2 cellular contexts compared by ENCODE assay signal in genomic region chrX:38304010-38304409, GRCh38.
A peak's percentile ranks its signal among the peaks of the same experiment; 100 is the strongest.
TF ChIP-seq lines count a peak whose summit lies in the region.

No MANE protein-coding gene starts in this region.

TF ChIP-seq in K562, 482 proteins besides CTCF, POLR2A, EP300 and RAD21 (continues in another document):
- TF ChIP-seq, protein P1, sequence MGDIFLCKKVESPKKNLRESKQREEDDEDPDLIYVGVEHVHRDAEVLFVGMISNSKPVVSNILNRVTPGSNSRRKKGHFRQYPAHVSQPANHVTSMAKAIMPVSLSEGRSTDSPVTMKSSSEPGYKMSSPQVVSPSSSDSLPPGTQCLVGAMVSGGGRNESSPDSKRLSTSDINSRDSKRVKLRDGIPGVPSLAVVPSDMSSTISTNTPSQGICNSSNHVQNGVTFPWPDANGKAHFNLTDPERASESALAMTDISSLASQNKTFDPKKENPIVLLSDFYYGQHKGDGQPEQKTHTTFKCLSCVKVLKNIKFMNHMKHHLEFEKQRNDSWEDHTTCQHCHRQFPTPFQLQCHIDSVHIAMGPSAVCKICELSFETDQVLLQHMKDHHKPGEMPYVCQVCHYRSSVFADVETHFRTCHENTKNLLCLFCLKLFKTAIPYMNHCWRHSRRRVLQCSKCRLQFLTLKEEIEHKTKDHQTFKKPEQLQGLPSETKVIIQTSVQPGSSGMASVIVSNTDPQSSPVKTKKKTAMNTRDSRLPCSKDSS (IDR thresholded peaks at IDR 0.05; ENCODE audit: low read depth, partially characterized antibody): no peak
- TF ChIP-seq IRF1 (CRISPR knock-in tag; IDR thresholded peaks at IDR 0.05; ENCODE audit: borderline replicate concordance): no peak
- TF ChIP-seq MYBL2 (IDR thresholded peaks at IDR 0.05; ENCODE audit: low read depth): no peak
- no peak for TF ChIP-seq MYBL2 (CRISPR knock-in tag; IDR thresholded peaks at IDR 0.05; ENCODE audit: borderline replicate concordance)
- no peak for TF ChIP-seq ZNF644 (tag; IDR thresholded peaks at IDR 0.05; ENCODE audit: low read depth)
- TF ChIP-seq ZNF277 (CRISPR knock-in tag; IDR thresholded peaks at IDR 0.05; ENCODE audit: borderline replicate concordance): no peak
- TF ChIP-seq ZFX (CRISPR knock-in tag; IDR thresholded peaks at IDR 0.05): no peak
- no peak for TF ChIP-seq HDAC6 (IDR thresholded peaks at IDR 0.05; ENCODE audit: low read depth, low read length)
- TF ChIP-seq ZNF699 (CRISPR knock-in tag; IDR thresholded peaks at IDR 0.05; ENCODE audit: insufficient replicate concordance): no peak
- no peak for TF ChIP-seq PRMT5 (CRISPR knock-in tag; IDR thresholded peaks at IDR 0.05)
- TF ChIP-seq, protein P2, sequence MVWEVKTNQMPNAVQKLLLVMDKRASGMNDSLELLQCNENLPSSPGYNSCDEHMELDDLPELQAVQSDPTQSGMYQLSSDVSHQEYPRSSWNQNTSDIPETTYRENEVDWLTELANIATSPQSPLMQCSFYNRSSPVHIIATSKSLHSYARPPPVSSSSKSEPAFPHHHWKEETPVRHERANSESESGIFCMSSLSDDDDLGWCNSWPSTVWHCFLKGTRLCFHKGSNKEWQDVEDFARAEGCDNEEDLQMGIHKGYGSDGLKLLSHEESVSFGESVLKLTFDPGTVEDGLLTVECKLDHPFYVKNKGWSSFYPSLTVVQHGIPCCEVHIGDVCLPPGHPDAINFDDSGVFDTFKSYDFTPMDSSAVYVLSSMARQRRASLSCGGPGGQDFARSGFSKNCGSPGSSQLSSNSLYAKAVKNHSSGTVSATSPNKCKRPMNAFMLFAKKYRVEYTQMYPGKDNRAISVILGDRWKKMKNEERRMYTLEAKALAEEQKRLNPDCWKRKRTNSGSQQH (CRISPR knock-in tag; IDR thresholded peaks at IDR 0.05): no peak
- no peak for TF ChIP-seq FOSL1 (tag; conservative IDR thresholded peaks at IDR 0.05)
- no peak for TF ChIP-seq MTA2 (IDR thresholded peaks at IDR 0.05; ENCODE audit: low read depth)
- TF ChIP-seq, protein P3, sequence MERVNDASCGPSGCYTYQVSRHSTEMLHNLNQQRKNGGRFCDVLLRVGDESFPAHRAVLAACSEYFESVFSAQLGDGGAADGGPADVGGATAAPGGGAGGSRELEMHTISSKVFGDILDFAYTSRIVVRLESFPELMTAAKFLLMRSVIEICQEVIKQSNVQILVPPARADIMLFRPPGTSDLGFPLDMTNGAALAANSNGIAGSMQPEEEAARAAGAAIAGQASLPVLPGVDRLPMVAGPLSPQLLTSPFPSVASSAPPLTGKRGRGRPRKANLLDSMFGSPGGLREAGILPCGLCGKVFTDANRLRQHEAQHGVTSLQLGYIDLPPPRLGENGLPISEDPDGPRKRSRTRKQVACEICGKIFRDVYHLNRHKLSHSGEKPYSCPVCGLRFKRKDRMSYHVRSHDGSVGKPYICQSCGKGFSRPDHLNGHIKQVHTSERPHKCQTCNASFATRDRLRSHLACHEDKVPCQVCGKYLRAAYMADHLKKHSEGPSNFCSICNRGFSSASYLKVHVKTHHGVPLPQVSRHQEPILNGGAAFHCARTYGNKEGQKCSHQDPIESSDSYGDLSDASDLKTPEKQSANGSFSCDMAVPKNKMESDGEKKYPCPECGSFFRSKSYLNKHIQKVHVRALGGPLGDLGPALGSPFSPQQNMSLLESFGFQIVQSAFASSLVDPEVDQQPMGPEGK (CRISPR knock-in tag; IDR thresholded peaks at IDR 0.05; ENCODE audit: borderline replicate concordance): no peak
- TF ChIP-seq ZNF655 (CRISPR knock-in tag; IDR thresholded peaks at IDR 0.05): no peak

TF ChIP-seq in HepG2, 621 proteins besides CTCF, POLR2A, EP300 and RAD21:
- TF ChIP-seq SMAD3 (CRISPR knock-in tag; IDR thresholded peaks at IDR 0.05) (no peak), SMC3 (IDR thresholded peaks at IDR 0.05; ENCODE audit: low read length) (peak; percentile 18; the same call in 1 of the 2 replicates), NPAS2 (CRISPR knock-in tag; IDR thresholded peaks at IDR 0.05; ENCODE audit: borderline replicate concordance) (no peak)
- TF ChIP-seq, protein P4, sequence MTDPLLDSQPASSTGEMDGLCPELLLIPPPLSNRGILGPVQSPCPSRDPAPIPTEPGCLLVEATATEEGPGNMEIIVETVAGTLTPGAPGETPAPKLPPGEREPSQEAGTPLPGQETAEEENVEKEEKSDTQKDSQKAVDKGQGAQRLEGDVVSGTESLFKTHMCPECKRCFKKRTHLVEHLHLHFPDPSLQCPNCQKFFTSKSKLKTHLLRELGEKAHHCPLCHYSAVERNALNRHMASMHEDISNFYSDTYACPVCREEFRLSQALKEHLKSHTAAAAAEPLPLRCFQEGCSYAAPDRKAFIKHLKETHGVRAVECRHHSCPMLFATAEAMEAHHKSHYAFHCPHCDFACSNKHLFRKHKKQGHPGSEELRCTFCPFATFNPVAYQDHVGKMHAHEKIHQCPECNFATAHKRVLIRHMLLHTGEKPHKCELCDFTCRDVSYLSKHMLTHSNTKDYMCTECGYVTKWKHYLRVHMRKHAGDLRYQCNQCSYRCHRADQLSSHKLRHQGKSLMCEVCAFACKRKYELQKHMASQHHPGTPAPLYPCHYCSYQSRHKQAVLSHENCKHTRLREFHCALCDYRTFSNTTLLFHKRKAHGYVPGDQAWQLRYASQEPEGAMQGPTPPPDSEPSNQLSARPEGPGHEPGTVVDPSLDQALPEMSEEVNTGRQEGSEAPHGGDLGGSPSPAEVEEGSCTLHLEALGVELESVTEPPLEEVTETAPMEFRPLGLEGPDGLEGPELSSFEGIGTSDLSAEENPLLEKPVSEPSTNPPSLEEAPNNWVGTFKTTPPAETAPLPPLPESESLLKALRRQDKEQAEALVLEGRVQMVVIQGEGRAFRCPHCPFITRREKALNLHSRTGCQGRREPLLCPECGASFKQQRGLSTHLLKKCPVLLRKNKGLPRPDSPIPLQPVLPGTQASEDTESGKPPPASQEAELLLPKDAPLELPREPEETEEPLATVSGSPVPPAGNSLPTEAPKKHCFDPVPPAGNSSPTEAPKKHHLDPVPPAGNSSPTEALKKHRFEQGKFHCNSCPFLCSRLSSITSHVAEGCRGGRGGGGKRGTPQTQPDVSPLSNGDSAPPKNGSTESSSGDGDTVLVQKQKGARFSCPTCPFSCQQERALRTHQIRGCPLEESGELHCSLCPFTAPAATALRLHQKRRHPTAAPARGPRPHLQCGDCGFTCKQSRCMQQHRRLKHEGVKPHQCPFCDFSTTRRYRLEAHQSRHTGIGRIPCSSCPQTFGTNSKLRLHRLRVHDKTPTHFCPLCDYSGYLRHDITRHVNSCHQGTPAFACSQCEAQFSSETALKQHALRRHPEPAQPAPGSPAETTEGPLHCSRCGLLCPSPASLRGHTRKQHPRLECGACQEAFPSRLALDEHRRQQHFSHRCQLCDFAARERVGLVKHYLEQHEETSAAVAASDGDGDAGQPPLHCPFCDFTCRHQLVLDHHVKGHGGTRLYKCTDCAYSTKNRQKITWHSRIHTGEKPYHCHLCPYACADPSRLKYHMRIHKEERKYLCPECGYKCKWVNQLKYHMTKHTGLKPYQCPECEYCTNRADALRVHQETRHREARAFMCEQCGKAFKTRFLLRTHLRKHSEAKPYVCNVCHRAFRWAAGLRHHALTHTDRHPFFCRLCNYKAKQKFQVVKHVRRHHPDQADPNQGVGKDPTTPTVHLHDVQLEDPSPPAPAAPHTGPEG (CRISPR knock-in tag; IDR thresholded peaks at IDR 0.05): no peak
